Comparison of ENCODE assay signal across 8 cellular contexts in the genomic region with DNA sequence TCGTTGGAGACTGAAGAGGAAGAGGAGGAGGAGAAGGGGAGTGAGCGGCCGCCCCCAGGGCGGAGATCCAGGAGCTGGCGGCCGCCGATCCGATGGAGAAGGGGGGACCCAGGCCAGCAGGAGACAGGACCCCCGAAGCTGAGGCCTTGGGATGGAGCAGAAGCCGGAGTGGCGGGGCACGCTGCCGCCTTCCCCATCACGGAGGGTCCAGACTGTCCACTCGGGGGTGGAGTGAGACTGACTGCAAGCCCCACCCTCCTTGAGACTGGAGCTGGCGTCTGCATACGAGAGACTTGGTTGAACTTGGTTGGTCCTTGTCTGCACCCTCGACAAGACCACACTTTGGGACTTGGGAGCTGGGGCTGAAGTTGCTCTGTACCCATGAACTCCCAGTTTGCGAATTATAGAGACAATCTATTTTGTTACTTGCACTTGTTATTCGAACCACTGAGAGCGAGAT. TPM values are rescaled to one million over a fixed set of nuclear protein-coding genes. Genes with fewer than 3 reads are reported as not detected.
DNase-seq lines count a peak whose midpoint lies in the region; ATAC-seq and TF ChIP-seq lines count a peak whose summit lies in the region.

No MANE protein-coding gene starts in this region.

- H3K9me3 ChIP-seq in right atrium auricular region (peaks cover 0 to under 1% of the 10 kb centered on the region in 2 donors), sigmoid colon (peaks cover 0 to 4% (median 0%) of the 10 kb centered on the region in 4 donors)

- POLR2A ChIA-PET in activated naive CD8-positive, alpha-beta T cell treated with anti-CD3 and anti-CD28 coated beads, Interleukin-2, amount 10 ng/mL, durations not matched to agents 7 days and 5 days (lab: Charles Lee): interaction anchor here (0.7 to 5.7 kb wide), 19 partner anchors 7 to 159 kb away, joined by 3 to 207 read pairs (median 50); partner anchors contain the start of gene LMNB2

- TF ChIP-seq EP300 in sigmoid colon (IDR thresholded peaks at IDR 0.05): no peak

- DNase-seq in AG09309 (ENCODE audit: low read depth): no peak
- peak; percentile 64 for DNase-seq in activated naive CD8-positive, alpha-beta T cell treated with anti-CD3 and anti-CD28 coated beads, Interleukin-2, amount 10 ng/mL, durations not matched to agents 7 days and 5 days
- no peak for DNase-seq in right atrium auricular region (ENCODE audit: low spot score)
- peak; percentile 81 for DNase-seq in sigmoid colon
- DNase-seq in OCI-M1 (lab: John Stamatoyannopoulos, UW): no peak

- H3K4me3 ChIP-seq in AG09309 (ENCODE audit: control insufficient read depth, low read depth, low read length): peak overlapping the region; percentile 99
- H3K4me3 ChIP-seq in right atrium auricular region: peak overlapping the region; percentile 89 to 96
- H3K4me3 ChIP-seq in sigmoid colon: peak overlapping the region; percentile 71 to 97 (median 94)

- H3K27ac ChIP-seq in right atrium auricular region (peak overlapping the region; percentile 95 to 98), sigmoid colon (peak overlapping the region; percentile 91 to 96 (median 94))

- H3K27ac Mint-ChIP-seq in IgD-negative memory B cell: peak overlapping the region; percentile 91 to 97 (median 92)
- peak overlapping the region; percentile 87 for H3K27ac Mint-ChIP-seq in activated naive CD8-positive, alpha-beta T cell treated with anti-CD3 and anti-CD28 coated beads, Interleukin-2, amount 10 ng/mL, durations not matched to agents 7 days and 5 days

- WGBS in sigmoid colon, 2 donors: 29 to 37% methylated on average over 21 of the region's 21 CpGs

- peaks cover 3% of the 10 kb centered on the region for H3K36me3 Mint-ChIP-seq in IgD-negative memory B cell
- peaks cover 23% of the 10 kb centered on the region for H3K36me3 Mint-ChIP-seq in activated naive CD8-positive, alpha-beta T cell treated with anti-CD3 and anti-CD28 coated beads, Interleukin-2, amount 10 ng/mL, durations not matched to agents 7 days and 5 days

- H3K4me1 Mint-ChIP-seq in IgD-negative memory B cell: peaks cover 11 to 21% (median 14%) of the 10 kb centered on the region in 3 donors
- H3K4me1 Mint-ChIP-seq in activated naive CD8-positive, alpha-beta T cell treated with anti-CD3 and anti-CD28 coated beads, Interleukin-2, amount 10 ng/mL, durations not matched to agents 7 days and 5 days: peaks cover 10% of the 10 kb centered on the region

- peak; percentile 6 for ATAC-seq in activated naive CD8-positive, alpha-beta T cell treated with anti-CD3 and anti-CD28 coated beads, Interleukin-2, amount 10 ng/mL, durations not matched to agents 7 days and 5 days (ENCODE audit: low read depth)
- ATAC-seq in GM18517 (IDR thresholded peaks at IDR 0.05; ENCODE audit: unreplicated experiment) (no peak), HG03378 (IDR thresholded peaks at IDR 0.05; ENCODE audit: unreplicated experiment) (no peak)

- H3K9me3 Mint-ChIP-seq in IgD-negative memory B cell: no peaks in the 10 kb centered on the region
- H3K9me3 Mint-ChIP-seq in activated naive CD8-positive, alpha-beta T cell treated with anti-CD3 and anti-CD28 coated beads, Interleukin-2, amount 10 ng/mL, durations not matched to agents 7 days and 5 days: peaks cover 5% of the 10 kb centered on the region

- TF ChIP-seq CTCF in AG09309 (IDR thresholded peaks at IDR 0.05; ENCODE audit: control insufficient read depth, insufficient read depth, low read depth, low read length, missing control alignments) (no peak), right atrium auricular region (IDR thresholded peaks at IDR 0.05) (no peak), sigmoid colon (IDR thresholded peaks at IDR 0.05) (no peak)

- no peaks in the 10 kb centered on the region for H3K27me3 Mint-ChIP-seq in IgD-negative memory B cell
- H3K27me3 Mint-ChIP-seq in activated naive CD8-positive, alpha-beta T cell treated with anti-CD3 and anti-CD28 coated beads, Interleukin-2, amount 10 ng/mL, durations not matched to agents 7 days and 5 days: no peaks in the 10 kb centered on the region

- peak overlapping the region; percentile 92 to 98 (median 96) for H3K4me3 Mint-ChIP-seq in IgD-negative memory B cell
- H3K4me3 Mint-ChIP-seq in activated naive CD8-positive, alpha-beta T cell treated with anti-CD3 and anti-CD28 coated beads, Interleukin-2, amount 10 ng/mL, durations not matched to agents 7 days and 5 days: peak overlapping the region; percentile 94

- TF ChIP-seq POLR2A in sigmoid colon (IDR thresholded peaks at IDR 0.05): no peak

- H3K36me3 ChIP-seq in right atrium auricular region (peaks cover 19% of the 10 kb centered on the region), sigmoid colon (peaks cover 0 to 14% (median 4%) of the 10 kb centered on the region in 4 donors)

- H3K27me3 ChIP-seq in right atrium auricular region: no peaks in the 10 kb centered on the region
- no peaks in the 10 kb centered on the region for H3K27me3 ChIP-seq in sigmoid colon

- H3K4me1 ChIP-seq in right atrium auricular region (peaks cover 0 to 39% of the 10 kb centered on the region in 2 donors), sigmoid colon (peaks cover 0 to 35% (median 20%) of the 10 kb centered on the region in 4 donors)

- intact Hi-C loops in sigmoid colon (cut with DNase I): loop anchor here (2.0 kb wide), 2 partner anchors 17 to 125 kb away; no protein-coding TSS in a partner anchor

RNA-seq across cellular contexts. Expression of gene GADD45B, which starts 1.8 kb away (rescaled TPM):
- 98.0 TPM for polyA plus RNA-seq in IgD-negative memory B cell
- 10 to 100 TPM; 83.1 to 85.4 TPM for total RNA-seq in activated naive CD8-positive, alpha-beta T cell treated with anti-CD3 and anti-CD28 coated beads, Interleukin-2, amount 10 ng/mL, durations not matched to agents 7 days and 5 days
- 100 to 1,000 TPM; 205 to 218 TPM for total RNA-seq in right atrium auricular region
- 100 to 1,000 TPM in 2 of 4 donors, 10 to 100 TPM in 2; 82.0 to 708 (median 108) TPM for total RNA-seq in sigmoid colon
- 10 to 100 TPM; 25.0 to 56.3 (median 54.7) TPM for polyA plus RNA-seq in sigmoid colon

RNA-seq across cellular contexts. Expression of gene LMNB2, which starts 21.0 kb away (rescaled TPM):
- polyA plus RNA-seq in IgD-negative memory B cell: 4.6 TPM
- total RNA-seq in activated naive CD8-positive, alpha-beta T cell treated with anti-CD3 and anti-CD28 coated beads, Interleukin-2, amount 10 ng/mL, durations not matched to agents 7 days and 5 days: 10 to 100 TPM; 74.9 to 83.3 TPM
- 10 to 100 TPM in 1 of 2 donors, 1 to 10 TPM in 1; 9.9 to 16.2 TPM for total RNA-seq in right atrium auricular region
- 10 to 100 TPM in 3 of 4 donors, 1 to 10 TPM in 1; 7.4 to 19.7 (median 12.6) TPM for total RNA-seq in sigmoid colon
- polyA plus RNA-seq in sigmoid colon: 10 to 100 TPM; 15.0 to 74.4 (median 20.3) TPM

RNA-seq across cellular contexts. Expression of gene TIMM13, which starts 50.4 kb away (rescaled TPM):
- 69.1 TPM for polyA plus RNA-seq in IgD-negative memory B cell
- total RNA-seq in activated naive CD8-positive, alpha-beta T cell treated with anti-CD3 and anti-CD28 coated beads, Interleukin-2, amount 10 ng/mL, durations not matched to agents 7 days and 5 days: 10 to 100 TPM; 46.5 to 48.5 TPM
- 10 to 100 TPM; 37.1 to 37.2 TPM for total RNA-seq in right atrium auricular region
- total RNA-seq in sigmoid colon: 10 to 100 TPM; 23.6 to 29.3 (median 26.3) TPM
- polyA plus RNA-seq in sigmoid colon: 100 to 1,000 TPM in 2 of 3 donors, 10 to 100 TPM in 1; 92.2 to 135 (median 101) TPM

Comparison
In these comparisons a context has a peak if more than half of its experiments do, and no peak if none do; other contexts are left out.
1. DNase-seq: peak in activated naive CD8-positive, alpha-beta T cell treated with anti-CD3 and anti-CD28 coated beads, Interleukin-2, amount 10 ng/mL, durations not matched to agents 7 days and 5 days (single experiment) and sigmoid colon (single experiment); none in AG09309 (single experiment), right atrium auricular region (single experiment) and OCI-M1 (single experiment).
2. Peak in every context shown above with its lines, with median percentiles within 50 percentile points of each other: H3K4me3 ChIP-seq.